Comparison of ENCODE assay signal across 8 cellular contexts in the genomic region with DNA sequence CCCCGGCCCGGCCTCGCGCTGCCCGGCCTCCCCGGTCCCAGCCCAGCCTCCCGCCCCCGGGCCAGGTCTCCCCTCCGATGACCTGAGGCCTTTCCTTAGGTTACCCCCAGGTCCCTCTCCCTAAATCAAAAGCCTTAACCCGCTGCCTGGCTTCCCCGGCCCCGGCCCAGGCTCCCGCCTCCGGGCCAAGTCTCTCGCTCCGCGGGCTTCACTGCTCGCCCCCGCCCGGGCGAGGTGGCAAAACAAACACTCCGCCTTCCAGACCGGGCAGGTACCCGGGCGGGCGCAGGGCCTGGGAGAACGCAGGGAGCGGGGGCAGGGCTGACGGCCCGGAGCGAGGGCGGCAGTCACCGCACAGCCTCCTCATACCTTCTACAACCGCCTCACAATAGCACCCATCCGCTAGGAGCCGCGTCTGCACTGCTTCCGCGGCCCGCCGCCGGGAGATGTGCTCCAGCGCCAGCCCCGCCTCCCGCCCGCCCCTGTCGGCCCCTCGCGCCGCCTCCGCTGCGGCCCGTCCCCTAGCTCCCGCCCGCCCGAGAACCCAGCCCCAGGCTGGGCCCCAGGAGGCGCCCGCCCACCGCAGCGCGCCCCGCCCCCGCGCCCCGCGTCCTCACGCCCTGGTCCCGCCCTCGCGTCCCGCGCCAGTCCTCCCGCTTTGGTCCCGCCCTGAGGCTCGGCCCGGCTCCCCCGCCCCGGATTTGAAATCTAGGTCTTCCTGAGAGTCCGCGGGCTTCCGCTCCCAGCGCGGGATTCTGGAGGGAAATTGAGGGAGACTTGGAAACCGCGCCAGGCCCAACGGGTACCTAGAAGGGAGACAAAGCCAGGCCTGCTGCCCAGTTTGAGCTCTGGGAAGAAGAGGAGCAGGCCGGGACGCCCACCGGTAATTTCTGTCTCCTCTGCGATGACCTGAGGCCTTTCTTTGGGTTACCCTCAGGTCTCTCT. TPM values are rescaled to one million over a fixed set of nuclear protein-coding genes. Genes with fewer than 3 reads are reported as not detected.
DNase-seq lines count a peak whose midpoint lies in the region; TF ChIP-seq lines count a peak whose summit lies in the region.

Gene CASP3 (minus strand): TSS at position 422 of the 945 bp plus-strand sequence. CDS start 10,994 bp downstream, outside the sequence.
Gene PRIMPOL (plus strand): TSS at position 713 of the 945 bp plus-strand sequence. CDS start 7,403 bp downstream, outside the sequence.

- 0 to 1% (median 0%) methylated on average over 28 to 86 of the region's 90 CpGs for WGBS in stomach, 5 donors

- H3K4me1 Mint-ChIP-seq in neural crest cell, result peaks cover 46% of the 10 kb centered on the region

- H3K4me3 ChIP-seq in HAP-1 (peak within 1 kb of the TSS; percentile 90), MG63 (peak within 1 kb of the TSS; percentile 89), stomach (peak within 1 kb of the TSS; percentile 74 to 93 (median 80))

- H3K27me3 ChIP-seq in HAP-1 (ENCODE audit: low read depth) (no peaks in the 10 kb centered on the region), MG63 (no peaks in the 10 kb centered on the region), stomach (no peaks in the 10 kb centered on the region)

- H3K4me1 ChIP-seq in HAP-1 (peaks cover 27% of the 10 kb centered on the region), stomach (peaks cover 38 to 64% (median 51%) of the 10 kb centered on the region in 4 donors)

- H3K9me3 ChIP-seq in HAP-1 (no peaks in the 10 kb centered on the region), MG63 (no peaks in the 10 kb centered on the region), stomach (no peaks in the 10 kb centered on the region)

- in situ Hi-C loops in HAP-1 (cut with MboI; ENCODE audit: low sequenced_read_pairs), result loop anchor here (10.0 kb wide), 1 partner anchor 174 kb away; the partner anchor contains the start of gene IRF2

- no peak for TF ChIP-seq EP300 in stomach (IDR thresholded peaks at IDR 0.05)

- H3K27ac Mint-ChIP-seq in neural crest cell (ENCODE audit: unreplicated experiment), result peak within 1 kb of the TSS; percentile 97

- peak within 1 kb of the TSS; percentile 93 for H3K4me3 Mint-ChIP-seq in neural crest cell

- H3K27ac ChIP-seq in stomach, result peak within 1 kb of the TSS; percentile 95 to 100 (median 98)

- no peaks in the 10 kb centered on the region for H3K9me3 Mint-ChIP-seq in neural crest cell

- intact Hi-C loops in stomach (cut with DNase I; ENCODE audit: low total_unique reads), result no loop called here

- no peaks in the 10 kb centered on the region for H3K27me3 Mint-ChIP-seq in neural crest cell (ENCODE audit: low read depth)

- DNase-seq in GDM1 (lab: John Stamatoyannopoulos, UW), result peak; percentile 95
- peak; percentile 93 to 98 for DNase-seq in HAP-1 (ENCODE audit: low spot score in 2 of 2)
- DNase-seq in MG63, result peak; percentile 92
- DNase-seq in SHP77 (lab: John Stamatoyannopoulos, UW), result peak; percentile 81 to 87
- peak; percentile 97 for DNase-seq in activated effector memory CD4-positive, alpha-beta T cell treated with Interleukin-2 at 50 U/mL for 16 hours
- peak; percentile 87 for DNase-seq in fibroblast of the conjunctiva (ENCODE audit: low read depth)
- DNase-seq in neural crest cell (ENCODE audit: low read depth, low spot score), result peak; percentile 94
- DNase-seq in stomach, result peak; percentile 98

- H3K36me3 Mint-ChIP-seq in neural crest cell (ENCODE audit: low read depth), result no peaks in the 10 kb centered on the region

- TF ChIP-seq CTCF in neural crest cell (conservative IDR thresholded peaks at IDR 0.05) (peak; percentile 47), stomach (IDR thresholded peaks at IDR 0.05) (peak in 3 of 7 experiments; percentile 9 to 43 (median 27))

- peak in 2 of 4 donors; percentile 24 to 91 for TF ChIP-seq POLR2A in stomach (IDR thresholded peaks at IDR 0.05)

- H3K36me3 ChIP-seq in HAP-1 (replicated peaks) (no peaks in the 10 kb centered on the region), MG63 (peaks cover 5% of the 10 kb centered on the region; the same call in 1 of the 2 replicates), stomach (peaks cover 0 to 10% (median 0%) of the 10 kb centered on the region in 4 donors)

RNA-seq across cellular contexts. Expression of gene CASP3, which starts in this region (rescaled TPM):
- 30.8 and 36.7 TPM in 2 replicates for total RNA-seq in MG63 (2014; rRNA removed; shearing (Covaris generic); ENCODE audit: low replicate concordance)
- total RNA-seq in neural crest cell (39.6 and 46.8 TPM in 2 replicates), stomach (10 to 100 TPM; 12.5 to 52.5 (median 18.8) TPM)
- polyA plus RNA-seq in stomach, result 10 to 100 TPM; 12.7 to 27.3 (median 18.7) TPM

RNA-seq across cellular contexts. Expression of gene PRIMPOL, which starts in this region (rescaled TPM):
- 15.8 and 21.3 TPM in 2 replicates for total RNA-seq in MG63 (2014; rRNA removed; shearing (Covaris generic); ENCODE audit: low replicate concordance)
- total RNA-seq in neural crest cell (20.1 and 24.5 TPM in 2 replicates), stomach (10 to 100 TPM; 14.8 to 88.8 (median 32.4) TPM)
- 10 to 100 TPM; 11.5 to 20.2 (median 12.8) TPM for polyA plus RNA-seq in stomach

Comparison
In these comparisons a context has a peak if more than half of its experiments do, and no peak if none do; other contexts are left out.
1. Peak in every context shown above with its lines: DNase-seq, H3K4me3 ChIP-seq and H3K27ac ChIP-seq.